In the genomic region with DNA sequence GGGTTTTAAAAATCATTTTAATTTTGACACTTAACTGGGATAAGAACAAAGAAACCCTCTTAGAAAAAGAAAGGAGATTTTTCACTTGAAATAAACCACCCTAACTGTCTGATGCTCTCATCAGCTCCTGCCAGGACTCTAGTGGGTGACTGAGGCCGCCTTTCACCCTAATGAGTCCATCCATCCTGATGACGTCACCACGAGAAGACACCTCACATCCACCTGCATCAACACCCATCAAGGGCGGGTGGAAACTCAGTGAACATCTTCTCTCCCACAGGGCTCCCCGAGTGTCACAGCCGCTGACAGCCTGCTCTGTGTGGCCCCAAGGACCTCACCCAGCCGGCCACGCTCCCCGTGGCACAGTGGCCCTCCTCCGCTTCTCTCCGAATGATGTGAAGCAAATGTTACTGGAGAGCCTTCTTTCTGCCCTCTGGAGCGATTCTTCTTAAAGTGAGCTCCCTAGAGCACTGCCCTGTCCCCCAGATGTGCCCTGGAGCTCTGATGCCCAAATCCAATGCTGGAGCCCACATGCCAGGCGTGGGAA, we compare ENCODE assay signal across 26 cellular contexts.
"Had no signal": no experiment of that assay in that cellular context is flagged by ENCODE, and none has a peak within 500 bp of the region (broad histone marks: within the 10 kb centered on the region; RNA-seq: fewer than 3 reads in every experiment).

No MANE protein-coding gene starts in this region.

- H3K36me3 ChIP-seq: left ventricle myocardium inferior, neural progenitor cell, ovary, right atrium auricular region, stomach, thyroid gland, transverse colon, upper lobe of left lung, vagina had no signal

- H3K9me3 ChIP-seq: ovary, testis, thyroid gland, vagina had no signal

- H3K9ac ChIP-seq: neural progenitor cell had no signal

- DNase-seq: hypothalamus; immature natural killer cell; left ventricle myocardium inferior; mesendoderm; naive B cell; natural killer cell; nephron progenitor cell; ovary; stimulated activated CD4-positive, alpha-beta T cell treated with anti-CD3 and anti-CD28 coated beads, Interleukin-12 subunit alpha, Interleukin-12 subunit beta, amount 100 ng/mL, for 4 hours; stimulated activated CD4-positive, alpha-beta T cell treated with anti-CD3 and anti-CD28 coated beads, Interleukin-15, amount 100 ng/mL, for 24 hours; stimulated activated CD4-positive, alpha-beta T cell treated with anti-CD3 and anti-CD28 coated beads, Interleukin-2, amount 100 ng/mL, for 24 hours; stimulated activated CD4-positive, alpha-beta T cell treated with anti-CD3 and anti-CD28 coated beads, Interleukin-4, amount 100 ng/mL, for 1 hour; stimulated activated naive B cell treated with anti-CD40 and anti-IgM and Interleukin-4, amounts not matched to agents 10 μg/mL and 1 μg/mL and 100 μg/mL, for 72 hours; stimulated activated naive CD8-positive, alpha-beta T cell treated with anti-CD3 and anti-CD28 coated beads, Interleukin-15, Interleukin-2, amounts not matched to agents 100 U/mL and 50 U/mL, for 24 hours; stomach; testis; thyroid gland; transverse colon had no signal

- H3K4me3 ChIP-seq: left ventricle myocardium inferior, lung, neural progenitor cell, ovary, right atrium auricular region, skin epidermis, stomach, testis, thyroid gland, transverse colon, upper lobe of left lung, vagina had no signal

- ATAC-seq: natural killer cell; sciatic nerve; stimulated activated naive B cell treated with anti-CD40 and anti-IgM and Interleukin-4, amounts not matched to agents 10 μg/mL and 1 μg/mL and 100 μg/mL, for 72 hours; stimulated activated naive CD8-positive, alpha-beta T cell treated with anti-CD3 and anti-CD28 coated beads, Interleukin-15, Interleukin-2, amounts not matched to agents 100 U/mL and 50 U/mL, for 24 hours had no signal

- FAIRE-seq: islet of Langerhans had no signal

- H3K27me3 ChIP-seq: neural progenitor cell, ovary, right atrium auricular region, stomach, testis, thyroid gland, transverse colon, upper lobe of left lung, vagina had no signal

- H3K4me1 ChIP-seq: left ventricle myocardium inferior, right atrium auricular region, stomach, testis, thyroid gland, transverse colon, upper lobe of left lung, vagina had no signal

- H2AFZ ChIP-seq: neural progenitor cell had no signal

- H3K27ac ChIP-seq: left ventricle myocardium inferior, neural progenitor cell, ovary, right atrium auricular region, skin epidermis, stomach, testis, thyroid gland, transverse colon, upper lobe of left lung, vagina had no signal
